ENCODE assay signal across 8 cellular contexts in genomic region chr19:8578642-8579265, GRCh38. TPM values are rescaled to one million over a fixed set of nuclear protein-coding genes. Genes with fewer than 3 reads are reported as not detected.
DNase-seq lines count a peak whose midpoint lies in the region; ATAC-seq and TF ChIP-seq lines count a peak whose summit lies in the region.

No MANE protein-coding gene starts in this region.

- no peak overlapping the region for H3K27ac Mint-ChIP-seq in mesothelial cell of epicardium

- H3K4me1 Mint-ChIP-seq in mesothelial cell of epicardium = peaks cover 5% of the 10 kb centered on the region

- H3K27me3 Mint-ChIP-seq in mesothelial cell of epicardium (ENCODE audit: low read depth) = peaks cover 28% of the 10 kb centered on the region

- H3K4me3 Mint-ChIP-seq in mesothelial cell of epicardium = no peak overlapping the region

- DNase-seq in NCI-H774 (lab: John Stamatoyannopoulos, UW) = peak; percentile 26
- peak; percentile 71 to 75 for DNase-seq in activated CD8-positive, alpha-beta memory T cell treated with anti-CD3 and anti-CD28 coated beads for 1 hour (ENCODE audit: extremely low read depth in 1 of 2, low read depth in 1 of 2)
- peak; percentile 74 for DNase-seq in effector CD8-positive, alpha-beta T cell (lab: John Stamatoyannopoulos, UW)
- peak; percentile 63 to 88 for DNase-seq in mesothelial cell of epicardium (ENCODE audit: low spot score in 2 of 2, unreplicated experiment in 2 of 2)
- DNase-seq in stimulated activated CD8-positive, alpha-beta memory T cell treated with anti-CD3 and anti-CD28 coated beads, Interleukin-4, amount 100 ng/mL, for 4 hours (ENCODE audit: low read depth in 2 of 2, low spot score in 1 of 2) = peak; percentile 59 to 88

- no peak for ATAC-seq in HG03571 (IDR thresholded peaks at IDR 0.05; ENCODE audit: unreplicated experiment)

- H3K4me3 ChIP-seq in GM12875 (ENCODE audit: low read depth, low read length) = no peak overlapping the region

- no peaks in the 10 kb centered on the region for H3K9me3 Mint-ChIP-seq in mesothelial cell of epicardium

- TF ChIP-seq CTCF in 22Rv1 (IDR thresholded peaks at IDR 0.05) (peak; percentile 96), GM12875 (IDR thresholded peaks at IDR 0.05; ENCODE audit: borderline replicate concordance, insufficient read depth, low read depth, low read length) (peak; percentile 90), mesothelial cell of epicardium (IDR thresholded peaks at IDR 0.05; ENCODE audit: unreplicated experiment) (peak; percentile 97)

- peaks cover 4% of the 10 kb centered on the region for H3K36me3 Mint-ChIP-seq in mesothelial cell of epicardium

- no peak overlapping the region for H3K27ac ChIP-seq in 22Rv1

RNA-seq across cellular contexts. Expression of gene MYO1F, which starts 1.5 kb away (rescaled TPM):
- total RNA-seq in mesothelial cell of epicardium = 0.35 to 0.69 TPM (median 0.47 TPM) in 3 replicates

RNA-seq across cellular contexts. Expression of gene ADAMTS10, which starts 31.8 kb away (rescaled TPM):
- total RNA-seq in mesothelial cell of epicardium = 176 to 182 TPM (median 179 TPM) in 3 replicates

RNA-seq across cellular contexts. Expression of gene NFILZ, which starts 51.7 kb away (rescaled TPM):
- total RNA-seq in mesothelial cell of epicardium = not detected in 3 replicates
